ENCODE assay signal across 8 cellular contexts in genomic region chr6:15358579-15359327, GRCh38.
A peak's percentile ranks its signal among the peaks of the same experiment; 100 is the strongest.
DNase-seq lines count a peak whose midpoint lies in the region; ATAC-seq, FAIRE-seq and TF ChIP-seq lines count a peak whose summit lies in the region.

No MANE protein-coding gene starts in this region.

- H3K27me3 Mint-ChIP-seq in activated B cell treated with CpG ODN at 0.5 μM for 24 hours (no peaks in the 10 kb centered on the region), natural killer cell (ENCODE audit: low read depth in 2 of 2) (no peaks in the 10 kb centered on the region)

- H3K4me1 Mint-ChIP-seq in activated B cell treated with CpG ODN at 0.5 μM for 24 hours: peaks cover 57% of the 10 kb centered on the region
- H3K4me1 Mint-ChIP-seq in natural killer cell: peaks cover 53 to 54% of the 10 kb centered on the region in 2 donors

- DNase-seq in activated B cell treated with CpG ODN at 0.5 μM for 24 hours (no peak), natural killer cell (no peak), GM12892 (ENCODE audit: insufficient read length) (no peak), 8988T (no peak)
- DNase-seq in activated naive CD4-positive, alpha-beta T cell treated with anti-CD3 and anti-CD28 coated beads, Interleukin-2, amount 50 U/mL, for 72 hours (ENCODE audit: low spot score in 2 of 2): no peak
- DNase-seq in stimulated activated CD4-positive, alpha-beta T cell treated with anti-CD3 and anti-CD28 coated beads, Interleukin-4, amount 100 ng/mL, for 24 hours: no peak

- no peak for FAIRE-seq in GM12892 (lab: Jason Lieb, UNC)

- TF ChIP-seq POLR2A in GM12892 (IDR thresholded peaks at IDR 0.05; ENCODE audit: low read depth, low read length): no peak

- CTCF ChIA-PET in activated B cell treated with CpG ODN at 0.5 μM for 24 hours (lab: Charles Lee): interaction anchor here (0.8 kb wide), 1 partner anchor 13 kb away, joined by 3 read pairs; no protein-coding TSS in a partner anchor

- no peak for TF ChIP-seq CTCF in activated B cell treated with CpG ODN at 0.5 μM for 24 hours (IDR thresholded peaks at IDR 0.05)
- TF ChIP-seq CTCF in natural killer cell (IDR thresholded peaks at IDR 0.05): no peak

- H3K4me3 Mint-ChIP-seq in activated B cell treated with CpG ODN at 0.5 μM for 24 hours: peak overlapping the region; percentile 39
- peak overlapping the region; percentile 36 for H3K4me3 Mint-ChIP-seq in natural killer cell

- H3K27ac Mint-ChIP-seq in activated B cell treated with CpG ODN at 0.5 μM for 24 hours (no peak overlapping the region), natural killer cell (peak overlapping the region; percentile 30 to 73)
- peak overlapping the region in 1 of 2 donors; percentile 81 for H3K27ac Mint-ChIP-seq in activated naive CD4-positive, alpha-beta T cell treated with anti-CD3 and anti-CD28 coated beads, Interleukin-2, amount 50 U/mL, for 72 hours

- intact Hi-C loops in activated B cell treated with CpG ODN at 0.5 μM for 24 hours (cut with micrococcal nuclease) (no loop called here), natural killer cell (cut with micrococcal nuclease) (no loop called here)

- ATAC-seq in GM19035 (IDR thresholded peaks at IDR 0.05; ENCODE audit: unreplicated experiment) (peak; percentile 5), HG03097 (IDR thresholded peaks at IDR 0.05; ENCODE audit: low FRiP score, unreplicated experiment) (peak; percentile 41), activated B cell treated with CpG ODN at 0.5 μM for 24 hours (ENCODE audit: low read depth) (peak; percentile 85), natural killer cell (peak in 1 of 3 donors; percentile 43)
- no peak for ATAC-seq in activated naive CD4-positive, alpha-beta T cell treated with anti-CD3 and anti-CD28 coated beads, Interleukin-2, amount 50 U/mL, for 72 hours

- POLR2A ChIA-PET in activated B cell treated with CpG ODN at 0.5 μM for 24 hours (lab: Charles Lee): interaction anchor here (0.6 to 1.7 kb wide), 3 partner anchors 10 to 37 kb away, joined by 5 to 7 read pairs (median 5); no protein-coding TSS in a partner anchor

- H3K9me3 Mint-ChIP-seq in activated B cell treated with CpG ODN at 0.5 μM for 24 hours: no peaks in the 10 kb centered on the region
- no peaks in the 10 kb centered on the region for H3K9me3 Mint-ChIP-seq in natural killer cell
- H3K9me3 Mint-ChIP-seq in activated naive CD4-positive, alpha-beta T cell treated with anti-CD3 and anti-CD28 coated beads, Interleukin-2, amount 50 U/mL, for 72 hours: no peaks in the 10 kb centered on the region

- peaks cover 6% of the 10 kb centered on the region for H3K36me3 Mint-ChIP-seq in activated B cell treated with CpG ODN at 0.5 μM for 24 hours (ENCODE audit: low read depth)
- H3K36me3 Mint-ChIP-seq in natural killer cell: no peaks in the 10 kb centered on the region
- H3K36me3 Mint-ChIP-seq in activated naive CD4-positive, alpha-beta T cell treated with anti-CD3 and anti-CD28 coated beads, Interleukin-2, amount 50 U/mL, for 72 hours: peaks cover 0 to 16% of the 10 kb centered on the region in 2 donors

Comparison
In these comparisons a context has a peak if more than half of its experiments do, and no peak if none do; other contexts are left out.
1. ATAC-seq: peak in GM19035 (single experiment), HG03097 (single experiment) and activated B cell treated with CpG ODN at 0.5 μM for 24 hours (single experiment); none in activated naive CD4-positive, alpha-beta T cell treated with anti-CD3 and anti-CD28 coated beads, Interleukin-2, amount 50 U/mL, for 72 hours (0 of 2).